In the genomic region with DNA sequence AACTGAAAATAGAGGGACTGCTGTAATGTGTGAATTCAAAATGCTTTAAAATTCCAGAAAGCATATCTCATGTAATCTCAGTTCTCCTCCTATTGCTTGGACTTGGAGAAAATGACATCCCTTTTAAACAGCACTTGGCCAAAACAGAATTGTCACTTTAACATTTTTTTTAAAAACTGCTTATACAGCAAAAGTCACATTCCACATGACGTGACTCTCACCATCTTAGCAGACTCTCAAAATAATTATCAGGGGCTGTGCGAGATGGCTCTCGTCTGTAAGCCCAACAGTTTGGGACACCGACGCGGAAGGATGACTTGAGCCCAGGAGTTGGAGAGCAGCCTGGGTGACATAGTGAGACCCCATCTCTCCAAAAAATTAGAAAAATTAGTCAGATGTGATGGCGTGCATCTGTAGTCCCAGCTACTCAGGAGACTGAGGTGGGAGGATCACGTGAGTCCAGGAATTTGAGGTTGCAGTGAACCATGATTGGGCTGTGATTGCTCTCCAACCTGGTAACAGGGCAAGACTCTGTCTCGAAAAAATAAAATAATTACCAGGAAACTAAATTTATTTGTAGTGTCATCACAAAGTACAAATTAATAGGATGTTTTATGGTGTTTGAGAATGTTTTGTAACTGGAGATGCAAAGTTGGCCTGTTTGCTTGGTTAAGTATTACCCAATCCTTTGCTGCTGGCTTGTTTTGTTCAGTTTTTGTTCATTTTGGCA, we compare ENCODE assay signal across 12 cellular contexts. TPM values are rescaled to one million over a fixed set of nuclear protein-coding genes. Genes with fewer than 3 reads are reported as not detected.
DNase-seq lines count a peak whose midpoint lies in the region; ATAC-seq and TF ChIP-seq lines count a peak whose summit lies in the region.
"Had no signal": no experiment of that assay in that cellular context is flagged by ENCODE, and none has a peak within 500 bp of the region (broad histone marks: within the 10 kb centered on the region; RNA-seq: fewer than 3 reads in every experiment).

No MANE protein-coding gene starts in this region.

- H3K4me2 ChIP-seq in IMR-90 (ENCODE audit: low read depth, low read length): peak overlapping the region; percentile 31; the same call in 1 of the 2 replicates

- H2BK120ac ChIP-seq in IMR-90 (ENCODE audit: low read depth, low read length): no peak overlapping the region

- no CpG with 5 or more reads among the region's 9 CpGs for WGBS in IMR-90 (ENCODE audit: extremely low coverage in 2 of 2, insufficient read length in 1 of 2), 2 experiments
- WGBS in liver: 66% methylated on average over 9 of the region's 9 CpGs

- no peak overlapping the region for H4K91ac ChIP-seq in IMR-90 (ENCODE audit: insufficient read depth, low read depth, low read length)

- H3K4ac ChIP-seq in IMR-90 (ENCODE audit: low read depth, low read length): no peak overlapping the region

- no peak overlapping the region for H3K4me3 ChIP-seq in IMR-90 (ENCODE audit: insufficient read depth, low read depth, low read length)
- no peak overlapping the region for H3K4me3 ChIP-seq in breast epithelium
- no peak overlapping the region for H3K4me3 ChIP-seq in liver (ENCODE audit: low read depth in 1 of 3, low read length in 3 of 3)
- peak overlapping the region in 1 of 5 donors; percentile 20 for H3K4me3 ChIP-seq in subcutaneous abdominal adipose tissue (ENCODE audit: low read depth in 1 of 5, low read length in 5 of 5)

- H2AFZ ChIP-seq in IMR-90 (replicated peaks; ENCODE audit: low read length, poor library complexity): no peak overlapping the region

- H3K9me3 ChIP-seq in IMR-90 (ENCODE audit: control insufficient read depth, insufficient read depth, low read length) (no peaks in the 10 kb centered on the region), breast epithelium (no peaks in the 10 kb centered on the region), liver (ENCODE audit: control insufficient read depth in 4 of 4, low read length in 3 of 4) (no peaks in the 10 kb centered on the region), subcutaneous abdominal adipose tissue (ENCODE audit: control insufficient read depth in 5 of 5, low read length in 5 of 5) (no peaks in the 10 kb centered on the region)

- H2AK5ac ChIP-seq in IMR-90 (ENCODE audit: low read depth, low read length): no peak overlapping the region

- H3K9me1 ChIP-seq in IMR-90 (ENCODE audit: insufficient read depth, low read length): peaks cover 12% of the 10 kb centered on the region

- no peak overlapping the region for H4K5ac ChIP-seq in IMR-90 (ENCODE audit: low read depth, low read length)

- CTCF ChIA-PET in IMR-90 (lab: Yijun Ruan, JAX): no interaction called here

- intact Hi-C loops in IMR-90 (cut with micrococcal nuclease): no loop called here
- intact Hi-C loops in breast epithelium (cut with DNase I; ENCODE audit: low total_unique reads): no loop called here

- H2BK5ac ChIP-seq in IMR-90 (ENCODE audit: low read depth, low read length, poor library complexity, severe bottlenecking): peak overlapping the region; percentile 20

- H3K56ac ChIP-seq in IMR-90 (ENCODE audit: extremely low read depth, insufficient read depth, low read length): no peak overlapping the region

- H3K79me1 ChIP-seq in IMR-90 (ENCODE audit: low read depth in 1 of 2, low read length in 2 of 2): peaks cover 6 to 76% of the 10 kb centered on the region in 2 experiments; a peak in 3 of 4 replicates

- no peaks in the 10 kb centered on the region for H3K27me3 ChIP-seq in IMR-90 (ENCODE audit: control insufficient read depth, insufficient read depth, low read length)
- H3K27me3 ChIP-seq in breast epithelium: no peaks in the 10 kb centered on the region
- no peaks in the 10 kb centered on the region for H3K27me3 ChIP-seq in liver (ENCODE audit: control insufficient read depth in 4 of 4, insufficient read depth in 4 of 4, low read length in 3 of 4)
- no peaks in the 10 kb centered on the region for H3K27me3 ChIP-seq in subcutaneous abdominal adipose tissue (ENCODE audit: control insufficient read depth in 5 of 5, insufficient read depth in 4 of 5, low read length in 5 of 5)

- no peak overlapping the region for H4K8ac ChIP-seq in IMR-90 (ENCODE audit: low read depth in 2 of 2, low read length in 2 of 2)

- H4K20me1 ChIP-seq in IMR-90 (ENCODE audit: insufficient read depth, low read length): peaks cover 92% of the 10 kb centered on the region

- no peak overlapping the region for H3K18ac ChIP-seq in IMR-90 (ENCODE audit: low read depth, low read length)

- no peak overlapping the region for H2AK9ac ChIP-seq in IMR-90 (replicated peaks; ENCODE audit: low read depth, low read length, poor library complexity)

- H3K23ac ChIP-seq in IMR-90 (ENCODE audit: low read depth, low read length): no peak overlapping the region

- POLR2A ChIA-PET in IMR-90 (lab: Charles Lee; ENCODE audit: unreplicated experiment): no interaction called here

- no TSS peak for BruUV-seq in IMR-90 (replicated peaks; lab: Mats Ljungman, UMichigan)

- no peak for TF ChIP-seq RAD21 in IMR-90 (IDR thresholded peaks at IDR 0.05; ENCODE audit: low read length)
- no peak for TF ChIP-seq RAD21 in liver (IDR thresholded peaks at IDR 0.05)

- H3K9ac ChIP-seq in IMR-90 (ENCODE audit: low read depth, low read length): no peak overlapping the region
- no peak overlapping the region for H3K9ac ChIP-seq in liver (ENCODE audit: low read depth in 1 of 2, low read length in 2 of 2)
- peak overlapping the region in 1 of 5 donors; percentile 3 for H3K9ac ChIP-seq in subcutaneous abdominal adipose tissue (ENCODE audit: low read length in 5 of 5)

- DNase-seq in IMR-90 (no peak), breast epithelium (ENCODE audit: low spot score in 2 of 2) (no peak)
- DNase-seq: anterior cingulate cortex, Calu3, islet precursor cell, NCI-H1417 treated with DMSO at 0.1 percent for 48 hours had no signal

- ATAC-seq in IMR-90 (ENCODE audit: low read depth): 0 out of 2 replicates have a peak, but pooled peaks have one; percentile 7
- ATAC-seq in HG03439 (IDR thresholded peaks at IDR 0.05; ENCODE audit: unreplicated experiment): no peak
- ATAC-seq in HG02852 (IDR thresholded peaks at IDR 0.05; ENCODE audit: unreplicated experiment): no peak
- ATAC-seq in HG02981 (IDR thresholded peaks at IDR 0.05; ENCODE audit: unreplicated experiment): no peak

- no peak overlapping the region for H3K14ac ChIP-seq in IMR-90 (replicated peaks; ENCODE audit: low read depth, low read length)

- in situ Hi-C loops in IMR-90 (cut with MboI; ENCODE audit: low sequenced_read_pairs): no loop called here

- no peak for TF ChIP-seq POLR2A in IMR-90 (IDR thresholded peaks at IDR 0.05; ENCODE audit: low read depth, low read length)
- no peak for TF ChIP-seq POLR2A in breast epithelium (IDR thresholded peaks at IDR 0.05)

- H2BK20ac ChIP-seq in IMR-90 (ENCODE audit: low read depth, low read length): no peak overlapping the region

- H3K36me3 ChIP-seq in IMR-90 (ENCODE audit: control insufficient read depth, insufficient read depth, low read length) (peaks cover 26% of the 10 kb centered on the region), breast epithelium (no peaks in the 10 kb centered on the region), liver (ENCODE audit: control insufficient read depth in 4 of 4, insufficient read depth in 3 of 4, low read depth in 1 of 4, low read length in 3 of 4) (peaks cover 3 to 14% (median 11%) of the 10 kb centered on the region in 4 donors), subcutaneous abdominal adipose tissue (ENCODE audit: control insufficient read depth in 5 of 5, insufficient read depth in 5 of 5, low read length in 5 of 5) (peaks cover 3 to 24% (median 14%) of the 10 kb centered on the region in 5 donors)

- H3K4me1 ChIP-seq in IMR-90 (ENCODE audit: control insufficient read depth, insufficient read depth, low read length) (peaks cover 16% of the 10 kb centered on the region), breast epithelium (peaks cover 0 to 8% of the 10 kb centered on the region in 2 donors), liver (ENCODE audit: control insufficient read depth in 4 of 4, insufficient read depth in 4 of 4, low read length in 3 of 4) (peaks cover 9 to 57% (median 38%) of the 10 kb centered on the region in 4 donors), subcutaneous abdominal adipose tissue (ENCODE audit: control insufficient read depth in 5 of 5, insufficient read depth in 5 of 5, low read length in 5 of 5) (peaks cover 6 to 56% (median 52%) of the 10 kb centered on the region in 5 donors)

- no peak for TF ChIP-seq CTCF in IMR-90 (conservative IDR thresholded peaks at IDR 0.05; ENCODE audit: low read depth, low read length)
- no peak for TF ChIP-seq CTCF in breast epithelium (IDR thresholded peaks at IDR 0.05)
- no peak for TF ChIP-seq CTCF in liver (IDR thresholded peaks at IDR 0.05; ENCODE audit: low read depth, low read length, missing input control)

- H2BK15ac ChIP-seq in IMR-90 (ENCODE audit: low read depth, low read length): no peak overlapping the region

- peak overlapping the region; percentile 2; the same call in 1 of the 2 replicates for H3K27ac ChIP-seq in IMR-90 (ENCODE audit: insufficient read depth, low read length)
- peak overlapping the region; percentile 40 to 56 for H3K27ac ChIP-seq in breast epithelium
- peak overlapping the region; percentile 15 to 48 for H3K27ac ChIP-seq in liver (ENCODE audit: low read depth in 1 of 2, low read length in 2 of 2)
- H3K27ac ChIP-seq in subcutaneous abdominal adipose tissue (ENCODE audit: low read depth, low read length): peak overlapping the region; percentile 81
- H3K27ac ChIP-seq: epithelial cell of prostate had no signal

- dilution Hi-C loops in IMR-90 (cut with HindIII; ENCODE audit: low sequenced_read_pairs, unreplicated experiment): no loop called here

RNA-seq across cellular contexts. Expression of a gene that starts 8.8 kb away (rescaled TPM):
- 18.5 and 26.1 TPM in 2 replicates for total RNA-seq in IMR-90 (2012; rRNA removed)
- 36.6 and 41.2 TPM in 2 replicates for polyA plus RNA-seq in IMR-90 (2012; rRNA removed)
- 51.4 and 92.6 TPM in 2 replicates for polyA plus RNA-seq in IMR-90 (2012; cell fraction: cytosol; rRNA removed)
- polyA plus RNA-seq in IMR-90 (2012; cell fraction: nucleus; rRNA removed; ENCODE audit: low replicate concordance): 92.9 and 147 TPM in 2 replicates
- 100 to 1,000 TPM in 2 of 3 donors, 10 to 100 TPM in 1; 64.2 to 112 (median 111) TPM for total RNA-seq in breast epithelium
- 10 to 100 TPM; 52.1 to 65.0 TPM for total RNA-seq in liver
- 10 to 100 TPM; 16.5 to 24.8 TPM for polyA plus RNA-seq in liver

RNA-seq across cellular contexts. Expression of a gene that starts 9.1 kb away (rescaled TPM):
- total RNA-seq in IMR-90 (2012; rRNA removed) (11.8 and 17.8 TPM in 2 replicates), breast epithelium (10 to 100 TPM; 46.4 to 68.8 (median 62.1) TPM), liver (10 to 100 TPM; 25.8 to 57.8 TPM)
- polyA plus RNA-seq in IMR-90 (2012; rRNA removed) (26.2 and 28.6 TPM in 2 replicates), liver (10 to 100 TPM; 18.7 to 31.2 TPM)
- polyA plus RNA-seq in IMR-90 (2012; cell fraction: cytosol; rRNA removed): 15.9 and 19.7 TPM in 2 replicates
- polyA plus RNA-seq in IMR-90 (2012; cell fraction: nucleus; rRNA removed; ENCODE audit: low replicate concordance): 82.6 and 84.3 TPM in 2 replicates

RNA-seq across cellular contexts. Expression of a gene that starts 48.6 kb away (rescaled TPM):
- total RNA-seq in IMR-90 (2012; rRNA removed) (14.5 and 15.8 TPM in 2 replicates), breast epithelium (10 to 100 TPM; 29.4 to 49.5 (median 44.3) TPM), liver (10 to 100 TPM; 11.5 to 19.0 TPM)
- polyA plus RNA-seq in IMR-90 (2012; rRNA removed) (48.9 and 80.2 TPM in 2 replicates), liver (10 to 100 TPM; 42.7 to 84.0 TPM)
- polyA plus RNA-seq in IMR-90 (2012; cell fraction: cytosol; rRNA removed): 91.5 and 98.4 TPM in 2 replicates
- 22.5 and 47.5 TPM in 2 replicates for polyA plus RNA-seq in IMR-90 (2012; cell fraction: nucleus; rRNA removed; ENCODE audit: low replicate concordance)

RNA-seq across cellular contexts. Expression of a gene that starts 49.2 kb away (rescaled TPM):
- 1.9 and 2.2 TPM in 2 replicates for total RNA-seq in IMR-90 (2012; rRNA removed)
- polyA plus RNA-seq in IMR-90 (2012; rRNA removed): 7.2 and 8.2 TPM in 2 replicates
- 9.8 and 14.6 TPM in 2 replicates for polyA plus RNA-seq in IMR-90 (2012; cell fraction: cytosol; rRNA removed)
- 10.8 and 19.3 TPM in 2 replicates for polyA plus RNA-seq in IMR-90 (2012; cell fraction: nucleus; rRNA removed; ENCODE audit: low replicate concordance)
- total RNA-seq in breast epithelium: 10 to 100 TPM; 10.4 to 13.1 (median 11.1) TPM
- total RNA-seq in liver: 1 to 10 TPM; 1.3 to 1.4 TPM
- 1 to 10 TPM; 2.4 to 2.5 TPM for polyA plus RNA-seq in liver

RNA-seq across cellular contexts. Expression of a gene that starts 58.4 kb away (rescaled TPM):
- 232 and 251 TPM in 2 replicates for total RNA-seq in IMR-90 (2012; rRNA removed)
- polyA plus RNA-seq in IMR-90 (2012; rRNA removed): 757 and 1,037 TPM in 2 replicates
- 423 and 828 TPM in 2 replicates for polyA plus RNA-seq in IMR-90 (2012; cell fraction: cytosol; rRNA removed)
- polyA plus RNA-seq in IMR-90 (2012; cell fraction: nucleus; rRNA removed; ENCODE audit: low replicate concordance): 216 and 218 TPM in 2 replicates
- 1,000 to 10,000 TPM in 1 of 3 donors, 100 to 1,000 TPM in 2; 687 to 1,274 (median 863) TPM for total RNA-seq in breast epithelium
- 100 to 1,000 TPM in 1 of 2 donors, 10 to 100 TPM in 1; 47.2 to 251 TPM for total RNA-seq in liver
- 100 to 1,000 TPM; 390 to 556 TPM for polyA plus RNA-seq in liver

Comparison
In these comparisons a context has a peak if more than half of its experiments do, and no peak if none do; other contexts are left out.
1. H3K27ac ChIP-seq: peak in every context shown above with its lines; median percentile 81 in subcutaneous abdominal adipose tissue; 48 in breast epithelium; 32 in liver; 2 in IMR-90.